Comparison of ENCODE assay signal across 1 cellular context in the genomic region with DNA sequence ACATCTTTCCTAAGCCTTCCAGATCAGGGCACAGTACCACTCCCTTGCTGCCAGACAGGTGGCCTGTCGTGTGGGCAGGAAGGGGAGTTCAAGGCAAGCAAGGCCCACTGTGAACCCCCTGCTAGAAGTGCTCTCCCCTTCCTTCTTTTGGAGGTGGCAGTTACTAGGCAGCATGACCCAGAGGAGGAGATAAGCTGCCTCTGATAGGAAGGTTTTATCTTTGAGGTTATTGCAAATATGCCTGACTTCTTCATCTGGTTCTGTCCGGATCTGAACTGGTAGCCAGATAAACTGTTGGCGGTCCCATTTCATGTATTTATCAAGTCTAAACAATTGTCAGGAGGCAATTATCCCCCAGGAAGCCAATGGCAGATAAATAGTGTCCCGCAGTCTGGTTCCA.
TF ChIP-seq lines count a peak whose summit lies in the region.

No MANE protein-coding gene starts in this region.

TF ChIP-seq in K562, 482 proteins besides CTCF, POLR2A, EP300 and RAD21 (continued from another document):
- no peak for TF ChIP-seq CREB1 (IDR thresholded peaks at IDR 0.05)
- no peak for TF ChIP-seq CREB1 (CRISPR knock-in tag; IDR thresholded peaks at IDR 0.05)
- TF ChIP-seq TEAD4 (IDR thresholded peaks at IDR 0.05; ENCODE audit: low read length): peak; percentile 58; the same call in 1 of the 2 replicates
- TF ChIP-seq TEAD4 (CRISPR knock-in tag; IDR thresholded peaks at IDR 0.05; ENCODE audit: borderline replicate concordance): no peak
- no peak for TF ChIP-seq ELK3 (CRISPR knock-in tag; IDR thresholded peaks at IDR 0.05)
- no peak for TF ChIP-seq EHMT2 (IDR thresholded peaks at IDR 0.05)
- TF ChIP-seq PTTG1 (tag; IDR thresholded peaks at IDR 0.05; ENCODE audit: low read depth): no peak
- TF ChIP-seq IRF2 (CRISPR knock-in tag; IDR thresholded peaks at IDR 0.05): no peak
- TF ChIP-seq, protein P1, sequence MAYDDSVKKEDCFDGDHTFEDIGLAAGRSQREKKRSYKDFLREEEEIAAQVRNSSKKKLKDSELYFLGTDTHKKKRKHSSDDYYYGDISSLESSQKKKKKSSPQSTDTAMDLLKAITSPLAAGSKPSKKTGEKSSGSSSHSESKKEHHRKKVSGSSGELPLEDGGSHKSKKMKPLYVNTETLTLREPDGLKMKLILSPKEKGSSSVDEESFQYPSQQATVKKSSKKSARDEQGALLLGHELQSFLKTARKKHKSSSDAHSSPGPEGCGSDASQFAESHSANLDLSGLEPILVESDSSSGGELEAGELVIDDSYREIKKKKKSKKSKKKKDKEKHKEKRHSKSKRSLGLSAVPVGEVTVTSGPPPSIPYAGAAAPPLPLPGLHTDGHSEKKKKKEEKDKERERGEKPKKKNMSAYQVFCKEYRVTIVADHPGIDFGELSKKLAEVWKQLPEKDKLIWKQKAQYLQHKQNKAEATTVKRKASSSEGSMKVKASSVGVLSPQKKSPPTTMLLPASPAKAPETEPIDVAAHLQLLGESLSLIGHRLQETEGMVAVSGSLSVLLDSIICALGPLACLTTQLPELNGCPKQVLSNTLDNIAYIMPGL (CRISPR knock-in tag; IDR thresholded peaks at IDR 0.05): no peak
- TF ChIP-seq RCOR1 (IDR thresholded peaks at IDR 0.05; ENCODE audit: borderline replicate concordance in 1 of 2, low read depth in 2 of 2, low read length in 2 of 2): peak in 1 of 2 experiments; percentile 69; a peak in 1 of 4 replicates
- no peak for TF ChIP-seq GTF2A2 (tag; IDR thresholded peaks at IDR 0.05)
- peak; percentile 43; the same call in 1 of the 2 replicates for TF ChIP-seq ATF7 (IDR thresholded peaks at IDR 0.05)
- TF ChIP-seq DDX20 (tag; IDR thresholded peaks at IDR 0.05; ENCODE audit: low read depth): no peak
- TF ChIP-seq U2AF1 (optimal IDR thresholded peaks at IDR 0.05; ENCODE audit: low read depth, low read length): no peak
- TF ChIP-seq TCF7 (IDR thresholded peaks at IDR 0.05; ENCODE audit: borderline replicate concordance): peak; percentile 17; the same call in 1 of the 2 replicates
- TF ChIP-seq KLF16 (IDR thresholded peaks at IDR 0.05): peak; percentile 85
- TF ChIP-seq ADNP (tag; IDR thresholded peaks at IDR 0.05): peak; percentile 60; the same call in 1 of the 2 replicates
- no peak for TF ChIP-seq CAMTA2 (CRISPR knock-in tag; conservative IDR thresholded peaks at IDR 0.05)
- no peak for TF ChIP-seq MCM7 (IDR thresholded peaks at IDR 0.05)
- no peak for TF ChIP-seq ZNF584 (CRISPR knock-in tag; IDR thresholded peaks at IDR 0.05; ENCODE audit: low read depth)
